Comparison of ENCODE assay signal across 8 cellular contexts in genomic region chr11:59555601-59556114, GRCh38. TPM values are rescaled to one million over a fixed set of nuclear protein-coding genes. Genes with fewer than 3 reads are reported as not detected.
A peak's percentile ranks its signal among the peaks of the same experiment; 100 is the strongest.
DNase-seq lines count a peak whose midpoint lies in the region; ATAC-seq and TF ChIP-seq lines count a peak whose summit lies in the region.

No MANE protein-coding gene starts in this region.

- H3K9ac ChIP-seq in IMR-90 (ENCODE audit: low read depth, low read length) (peak overlapping the region; percentile 57), muscle layer of colon (ENCODE audit: low read length) (no peak overlapping the region)

- H3K4me1 ChIP-seq in IMR-90 (ENCODE audit: control insufficient read depth, insufficient read depth, low read length) (0 out of 2 replicates have a peak, but pooled peaks cover 2% of the 10 kb centered on the region), breast epithelium (no peaks in the 10 kb centered on the region), muscle layer of colon (ENCODE audit: insufficient read depth, low read length) (peaks cover 7% of the 10 kb centered on the region)

- TF ChIP-seq CTCF in AG04450 (IDR thresholded peaks at IDR 0.05; ENCODE audit: low read depth, low read length) (no peak), IMR-90 (conservative IDR thresholded peaks at IDR 0.05; ENCODE audit: low read depth, low read length) (no peak), breast epithelium (IDR thresholded peaks at IDR 0.05) (no peak)

- CTCF ChIA-PET in AG04450 (lab: Charles Lee) (no interaction called here), IMR-90 (lab: Yijun Ruan, JAX) (interaction anchor here (0.7 kb wide), 1 partner anchor 230 kb away, joined by 3 read pairs; no protein-coding TSS in a partner anchor)

- dilution Hi-C loops in IMR-90 (cut with HindIII; ENCODE audit: low sequenced_read_pairs, unreplicated experiment), result no loop called here

- H3K4ac ChIP-seq in IMR-90 (ENCODE audit: low read depth, low read length), result 0 out of 2 replicates have a peak overlapping the region, but pooled peaks have one; percentile 24

- no peaks in the 10 kb centered on the region for H3K27me3 ChIP-seq in AG04450 (ENCODE audit: control insufficient read depth, insufficient read depth, low read length)
- H3K27me3 ChIP-seq in IMR-90 (ENCODE audit: control insufficient read depth, insufficient read depth, low read length), result no peaks in the 10 kb centered on the region
- no peaks in the 10 kb centered on the region for H3K27me3 ChIP-seq in breast epithelium
- H3K27me3 ChIP-seq in muscle layer of colon (ENCODE audit: control insufficient read depth in 1 of 2, insufficient read depth in 2 of 2, low read length in 2 of 2), result no peaks in the 10 kb centered on the region

- no TSS peak for BruUV-seq in IMR-90 (replicated peaks; lab: Mats Ljungman, UMichigan)

- TF ChIP-seq POLR2A in IMR-90 (IDR thresholded peaks at IDR 0.05; ENCODE audit: low read depth, low read length) (no peak), breast epithelium (IDR thresholded peaks at IDR 0.05) (no peak)

- H3K36me3 ChIP-seq in IMR-90 (ENCODE audit: control insufficient read depth, insufficient read depth, low read length), result no peaks in the 10 kb centered on the region
- no peaks in the 10 kb centered on the region for H3K36me3 ChIP-seq in breast epithelium
- H3K36me3 ChIP-seq in muscle layer of colon (ENCODE audit: insufficient read depth, low read length), result no peaks in the 10 kb centered on the region

- intact Hi-C loops in IMR-90 (cut with micrococcal nuclease), result loop anchor here (2.0 to 10.0 kb wide), 2 partner anchors 61 to 981 kb away; partner anchors contain the start of genes LPXN and ZFP91
- intact Hi-C loops in breast epithelium (cut with DNase I; ENCODE audit: low total_unique reads), result no loop called here

- H2AK9ac ChIP-seq in IMR-90 (replicated peaks; ENCODE audit: low read depth, low read length, poor library complexity), result no peak overlapping the region

- H4K91ac ChIP-seq in IMR-90 (ENCODE audit: insufficient read depth, low read depth, low read length), result peak overlapping the region; percentile 51; the same call in 1 of the 2 replicates

- H3K4me3 ChIP-seq in AG04450 (ENCODE audit: low read depth, low read length), result peak overlapping the region; percentile 62
- H3K4me3 ChIP-seq in IMR-90 (ENCODE audit: insufficient read depth, low read depth, low read length), result peak overlapping the region; percentile 45
- H3K4me3 ChIP-seq in breast epithelium, result peak overlapping the region; percentile 34 to 46 (median 39)
- peak overlapping the region; percentile 41 to 55 for H3K4me3 ChIP-seq in muscle layer of colon (ENCODE audit: low read depth in 1 of 2, low read length in 2 of 2)

- H4K20me1 ChIP-seq in IMR-90 (ENCODE audit: insufficient read depth, low read length), result peaks cover 5% of the 10 kb centered on the region

- no peak for TF ChIP-seq RAD21 in IMR-90 (IDR thresholded peaks at IDR 0.05; ENCODE audit: low read length)

- in situ Hi-C loops in IMR-90 (cut with MboI; ENCODE audit: low sequenced_read_pairs), result loop anchor here (10.0 to 25.0 kb wide), 2 partner anchors 249 to 968 kb away; partner anchors contain the start of genes LPXN and ZFP91

- H4K5ac ChIP-seq in IMR-90 (ENCODE audit: low read depth, low read length), result peak overlapping the region; percentile 7

- H2BK20ac ChIP-seq in IMR-90 (ENCODE audit: low read depth, low read length), result no peak overlapping the region

- H2AFZ ChIP-seq in IMR-90 (replicated peaks; ENCODE audit: low read length, poor library complexity), result peak overlapping the region; percentile 90

- peak overlapping the region; percentile 9 for H2BK5ac ChIP-seq in IMR-90 (ENCODE audit: low read depth, low read length, poor library complexity, severe bottlenecking)

- no peak for ATAC-seq in IMR-90 (ENCODE audit: low read depth)
- no peak for ATAC-seq in HG03521 (IDR thresholded peaks at IDR 0.05; ENCODE audit: unreplicated experiment)
- ATAC-seq in GM18868 (IDR thresholded peaks at IDR 0.05; ENCODE audit: unreplicated experiment), result no peak
- no peak for ATAC-seq in GM21717 (IDR thresholded peaks at IDR 0.05; ENCODE audit: unreplicated experiment)

- no peak overlapping the region for H2AK5ac ChIP-seq in IMR-90 (ENCODE audit: low read depth, low read length)

- H3K14ac ChIP-seq in IMR-90 (replicated peaks; ENCODE audit: low read depth, low read length), result peak overlapping the region; percentile 77

- H3K9me1 ChIP-seq in IMR-90 (ENCODE audit: insufficient read depth, low read length), result no peaks in the 10 kb centered on the region

- DNase-seq in AG04450 (ENCODE audit: low read depth, low spot score) (no peak), IMR-90 (no peak), breast epithelium (ENCODE audit: low spot score in 2 of 2) (no peak), RKO (ENCODE audit: low spot score) (no peak)

- H3K56ac ChIP-seq in IMR-90 (ENCODE audit: extremely low read depth, insufficient read depth, low read length), result peak overlapping the region; percentile 62; the same call in 1 of the 2 replicates

- peak overlapping the region; percentile 63 for H3K4me2 ChIP-seq in IMR-90 (ENCODE audit: low read depth, low read length)

- H3K79me1 ChIP-seq in IMR-90 (ENCODE audit: low read depth in 1 of 2, low read length in 2 of 2), result no peaks in the 10 kb centered on the region

- peak overlapping the region; percentile 16; the same call in 1 of the 3 replicates for H2BK15ac ChIP-seq in IMR-90 (ENCODE audit: low read depth, low read length)

- H3K18ac ChIP-seq in IMR-90 (ENCODE audit: low read depth, low read length), result peak overlapping the region; percentile 26

- H4K8ac ChIP-seq in IMR-90 (ENCODE audit: low read depth in 2 of 2, low read length in 2 of 2), result peak overlapping the region in 1 of 2 experiments; percentile 67; a peak in 1 of 4 replicates

- POLR2A ChIA-PET in AG04450 (lab: Yijun Ruan, JAX) (interaction anchor here (0.6 kb wide), 1 partner anchor 384 kb away, joined by 6 read pairs; the partner anchor contains the start of gene DTX4), IMR-90 (lab: Charles Lee; ENCODE audit: unreplicated experiment) (no interaction called here)

- H3K23ac ChIP-seq in IMR-90 (ENCODE audit: low read depth, low read length), result peak overlapping the region; percentile 82; the same call in 1 of the 2 replicates

- peak overlapping the region; percentile 87 for H3K27ac ChIP-seq in AG04450 (ENCODE audit: low read depth, low read length)
- peak overlapping the region; percentile 31 for H3K27ac ChIP-seq in IMR-90 (ENCODE audit: insufficient read depth, low read length)
- H3K27ac ChIP-seq in breast epithelium, result no peak overlapping the region
- peak overlapping the region; percentile 78 for H3K27ac ChIP-seq in muscle layer of colon (ENCODE audit: low read depth, low read length)

- H3K9me3 ChIP-seq in AG04450 (ENCODE audit: control insufficient read depth, insufficient read depth, low read length) (no peaks in the 10 kb centered on the region), IMR-90 (ENCODE audit: control insufficient read depth, insufficient read depth, low read length) (no peaks in the 10 kb centered on the region), breast epithelium (no peaks in the 10 kb centered on the region), muscle layer of colon (ENCODE audit: low read length) (no peaks in the 10 kb centered on the region)

- WGBS in IMR-90 (ENCODE audit: extremely low coverage in 2 of 2, insufficient read length in 1 of 2), 2 experiments, result 13% methylated on average over 15 of the region's 17 CpGs; no CpG with 5 or more reads in 1 of the 2 experiments

- peak overlapping the region; percentile 82 for H2BK120ac ChIP-seq in IMR-90 (ENCODE audit: low read depth, low read length)

TF ChIP-seq in IMR-90, 13 proteins besides CTCF, POLR2A, EP300 and RAD21:
- TF ChIP-seq MXI1 (IDR thresholded peaks at IDR 0.05; ENCODE audit: borderline replicate concordance, low read depth, low read length), result no peak
- no peak for TF ChIP-seq RFX5 (IDR thresholded peaks at IDR 0.05; ENCODE audit: low read depth, low read length)
- no peak for TF ChIP-seq MAFK (IDR thresholded peaks at IDR 0.05; ENCODE audit: low read depth, low read length)
- TF ChIP-seq, protein P1, sequence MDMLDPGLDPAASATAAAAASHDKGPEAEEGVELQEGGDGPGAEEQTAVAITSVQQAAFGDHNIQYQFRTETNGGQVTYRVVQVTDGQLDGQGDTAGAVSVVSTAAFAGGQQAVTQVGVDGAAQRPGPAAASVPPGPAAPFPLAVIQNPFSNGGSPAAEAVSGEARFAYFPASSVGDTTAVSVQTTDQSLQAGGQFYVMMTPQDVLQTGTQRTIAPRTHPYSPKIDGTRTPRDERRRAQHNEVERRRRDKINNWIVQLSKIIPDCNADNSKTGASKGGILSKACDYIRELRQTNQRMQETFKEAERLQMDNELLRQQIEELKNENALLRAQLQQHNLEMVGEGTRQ (IDR thresholded peaks at IDR 0.05; ENCODE audit: low read depth, low read length), result no peak
- no peak for TF ChIP-seq CHD1 (IDR thresholded peaks at IDR 0.05; ENCODE audit: low read depth, low read length)
- no peak for TF ChIP-seq CEBPB (IDR thresholded peaks at IDR 0.05; ENCODE audit: low read depth, low read length)
- no peak for TF ChIP-seq NFE2L2 (IDR thresholded peaks at IDR 0.05; ENCODE audit: low read depth, low read length)
TF ChIP-seq in IMR-90: peak in this region for 0.

RNA-seq across cellular contexts. Expression of gene OR4D9, which starts 44.3 kb away (rescaled TPM):
- polyA plus RNA-seq in AG04450 (2011; rRNA removed) (not detected in 2 replicates), IMR-90 (2012; rRNA removed) (not detected in 2 replicates)
- polyA minus RNA-seq in AG04450 (2011; rRNA and poly(A)+ RNA removed), result not detected in 2 replicates
- total RNA-seq in IMR-90 (2012; rRNA removed) (not detected in 2 replicates), breast epithelium (not detected)
- not detected in 2 replicates for polyA plus RNA-seq in IMR-90 (2012; cell fraction: cytosol; rRNA removed)
- polyA plus RNA-seq in IMR-90 (2012; cell fraction: nucleus; rRNA removed; ENCODE audit: low replicate concordance), result not detected in 2 replicates

RNA-seq across cellular contexts. Expression of gene OR4D11, which starts 52.3 kb away (rescaled TPM):
- not detected in 2 replicates for polyA plus RNA-seq in AG04450 (2011; rRNA removed)
- polyA minus RNA-seq in AG04450 (2011; rRNA and poly(A)+ RNA removed), result not detected in 2 replicates
- not detected in 2 replicates for total RNA-seq in IMR-90 (2012; rRNA removed)
- polyA plus RNA-seq in IMR-90 (2012; rRNA removed), result not detected in 2 replicates
- polyA plus RNA-seq in IMR-90 (2012; cell fraction: cytosol; rRNA removed), result not detected in 2 replicates
- not detected in 2 replicates for polyA plus RNA-seq in IMR-90 (2012; cell fraction: nucleus; rRNA removed; ENCODE audit: low replicate concordance)
- not detected for total RNA-seq in breast epithelium

RNA-seq across cellular contexts. Expression of gene OSBP, which starts 59.9 kb away (rescaled TPM):
- polyA plus RNA-seq in AG04450 (2011; rRNA removed) (28.4 and 30.4 TPM in 2 replicates), IMR-90 (2012; rRNA removed) (15.4 and 22.1 TPM in 2 replicates)
- 28.4 and 35.0 TPM in 2 replicates for polyA minus RNA-seq in AG04450 (2011; rRNA and poly(A)+ RNA removed)
- total RNA-seq in IMR-90 (2012; rRNA removed) (27.2 and 27.4 TPM in 2 replicates), breast epithelium (10 to 100 TPM; 42.4 to 48.2 (median 43.9) TPM)
- polyA plus RNA-seq in IMR-90 (2012; cell fraction: cytosol; rRNA removed), result 5.8 and 8.5 TPM in 2 replicates
- 5.2 and 32.2 TPM in 2 replicates for polyA plus RNA-seq in IMR-90 (2012; cell fraction: nucleus; rRNA removed; ENCODE audit: low replicate concordance)

Comparison
In these comparisons a context has a peak if more than half of its experiments do, and no peak if none do; other contexts are left out.
1. H3K27ac ChIP-seq: peak in AG04450 (single experiment), IMR-90 (single experiment) and muscle layer of colon (single experiment); none in breast epithelium (0 of 2).
2. Peak in every context shown above with its lines, with median percentiles within 50 percentile points of each other: H3K4me3 ChIP-seq.